16 cellular contexts compared by ENCODE assay signal in the genomic region with DNA sequence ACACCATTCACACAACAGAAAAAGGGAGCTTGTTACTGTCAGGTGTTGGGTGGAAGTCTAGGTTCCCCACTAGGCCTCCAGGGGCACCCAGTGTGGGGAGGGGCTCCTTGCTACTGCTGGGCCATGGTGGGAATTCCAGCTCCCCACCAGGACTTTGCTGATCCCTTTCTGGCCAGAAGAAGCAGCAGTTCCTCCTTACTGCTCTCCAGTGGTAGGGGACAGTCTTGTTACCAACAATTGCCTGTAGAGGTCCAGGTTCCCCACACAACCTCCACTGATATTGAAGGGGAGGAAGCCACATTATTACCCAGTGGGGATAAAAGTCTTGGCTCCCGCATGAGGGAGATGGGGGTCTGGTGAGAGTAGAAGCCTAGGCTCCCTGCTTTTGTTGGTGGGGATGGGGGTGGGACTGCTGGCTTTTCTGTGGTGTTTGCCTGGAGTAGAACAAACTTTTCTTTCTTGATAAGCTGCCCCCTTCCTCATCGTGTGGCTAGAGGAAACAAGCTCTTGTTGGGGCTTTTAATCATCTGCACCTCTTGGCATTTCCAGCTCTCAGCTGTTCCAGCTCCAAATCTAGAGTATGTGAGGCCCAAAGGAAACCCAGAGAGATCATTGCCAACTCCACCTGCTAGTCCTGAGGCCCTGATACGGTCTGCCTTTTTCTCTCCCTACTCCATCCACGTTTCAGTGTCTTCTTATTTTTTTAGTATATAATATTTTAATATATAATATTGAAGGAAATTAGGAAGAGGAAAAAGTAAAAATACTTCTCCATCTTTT.
DNase-seq lines count a peak whose midpoint lies in the region; ATAC-seq and TF ChIP-seq lines count a peak whose summit lies in the region.
"Had no signal": no experiment of that assay in that cellular context is flagged by ENCODE, and none has a peak within 500 bp of the region (broad histone marks: within the 10 kb centered on the region; RNA-seq: fewer than 3 reads in every experiment).

No MANE protein-coding gene starts in this region.

- DNase-seq in SIG-M5 treated with dmso at 0.1 percent for 504 hours (lab: John Stamatoyannopoulos, UW; ENCODE audit: unreplicated experiment) (peak; percentile 6), SIG-M5 (lab: John Stamatoyannopoulos, UW) (no peak), GM23338 (ENCODE audit: low spot score) (no peak), WTC11 (ENCODE audit: low spot score) (no peak), myocyte (ENCODE audit: low read depth) (peak; percentile 11), NCI-H146 (lab: John Stamatoyannopoulos, UW) (no peak)
- DNase-seq in stimulated activated CD4-positive, alpha-beta T cell treated with anti-CD3 and anti-CD28 coated beads, Interleukin-15, amount 100 ng/mL, for 24 hours = no peak
- DNase-seq: 8988T; CD4-positive, alpha-beta memory T cell; DMS153; DMS79; GF-D8; HCEC 1CT; IMR-90 had no signal

- no peak overlapping the region for H3K27ac Mint-ChIP-seq in GM23338
- no peak overlapping the region for H3K27ac Mint-ChIP-seq in WTC11
- H3K27ac Mint-ChIP-seq: CD14-positive monocyte; CD4-positive, alpha-beta memory T cell had no signal

- no peaks in the 10 kb centered on the region for H3K27me3 ChIP-seq in GM23338 (ENCODE audit: insufficient read depth)
- H3K27me3 ChIP-seq: BLaER1 had no signal

- no peak for ATAC-seq in GM23338
- ATAC-seq in WTC11 = peak; percentile 72

- H3K4me1 ChIP-seq in GM23338 (ENCODE audit: insufficient read depth) = 0 out of 2 replicates have a peak, but pooled peaks cover 6% of the 10 kb centered on the region
- H3K4me1 ChIP-seq: BLaER1 had no signal

- peak overlapping the region; percentile 52; the same call in 1 of the 2 replicates for H2AFZ ChIP-seq in GM23338

- H3K9me2 ChIP-seq in GM23338 (ENCODE audit: insufficient read depth) = no peaks in the 10 kb centered on the region; the same call in 1 of the 2 replicates

- H3K27ac ChIP-seq in GM23338 (ENCODE audit: low read depth) = no peak overlapping the region
- H3K27ac ChIP-seq: BLaER1 had no signal

- H3K27me3 Mint-ChIP-seq in GM23338 (ENCODE audit: insufficient read depth, low read depth, poor library complexity) (peaks cover 3% of the 10 kb centered on the region), WTC11 (ENCODE audit: low read depth) (no peaks in the 10 kb centered on the region)

- H3K4me1 Mint-ChIP-seq in GM23338 (peaks cover 5% of the 10 kb centered on the region; the same call in 2 of the 3 replicates), WTC11 (peaks cover 9% of the 10 kb centered on the region)
- H3K4me1 Mint-ChIP-seq: CD14-positive monocyte; CD4-positive, alpha-beta memory T cell had no signal

- H3K36me3 Mint-ChIP-seq in GM23338 (ENCODE audit: low read depth) (no peaks in the 10 kb centered on the region), WTC11 (no peaks in the 10 kb centered on the region)
- H3K36me3 Mint-ChIP-seq: CD14-positive monocyte; CD4-positive, alpha-beta memory T cell had no signal

- CTCF ChIA-PET in WTC11 (lab: Charles Lee) = interaction anchor here (0.6 to 1.3 kb wide), 3 partner anchors 9 to 217 kb away, joined by 3 to 4 read pairs (median 4); no protein-coding TSS in a partner anchor

- H3K79me2 ChIP-seq in GM23338 (replicated peaks; ENCODE audit: insufficient read depth) = no peaks in the 10 kb centered on the region

- no peaks in the 10 kb centered on the region for H3F3A ChIP-seq in GM23338 (replicated peaks; ENCODE audit: low read depth)

- H4K20me1 ChIP-seq in GM23338 (replicated peaks; ENCODE audit: insufficient read depth) = no peaks in the 10 kb centered on the region
- H4K20me1 ChIP-seq: BLaER1 had no signal

- no peak overlapping the region for H3K4me3 ChIP-seq in GM23338
- H3K4me3 ChIP-seq: BLaER1 had no signal

- POLR2A ChIA-PET in WTC11 (lab: Charles Lee) = no interaction called here

- 0 out of 4 replicates have a peak, but pooled peaks of 1 of the 2 experiments have one; percentile 0 for TF ChIP-seq CTCF in GM23338 (conservative IDR thresholded peaks at IDR 0.05; ENCODE audit: low read depth in 2 of 2)
- no peak for TF ChIP-seq CTCF in WTC11 (IDR thresholded peaks at IDR 0.05)

- H3K4me3 Mint-ChIP-seq in GM23338 (no peak overlapping the region), WTC11 (no peak overlapping the region)
- H3K4me3 Mint-ChIP-seq: CD14-positive monocyte; CD4-positive, alpha-beta memory T cell had no signal

- no peak overlapping the region for H3K4me2 ChIP-seq in GM23338
- H3K4me2 ChIP-seq: BLaER1 had no signal

- H3K9me3 Mint-ChIP-seq in GM23338 (peaks cover 3% of the 10 kb centered on the region; the same call in 1 of the 3 replicates), WTC11 (peaks cover 10% of the 10 kb centered on the region)

- no peaks in the 10 kb centered on the region for H3K36me3 ChIP-seq in GM23338 (ENCODE audit: insufficient read depth)
- H3K36me3 ChIP-seq: BLaER1 had no signal

TF ChIP-seq in GM23338, 12 proteins besides CTCF, POLR2A, EP300 and RAD21 (continues in another document):
- TF ChIP-seq ETS1 (IDR thresholded peaks at IDR 0.05) (no peak), NANOG (IDR thresholded peaks at IDR 0.05; ENCODE audit: borderline replicate concordance) (no peak), JUNB (IDR thresholded peaks at IDR 0.05; ENCODE audit: unreplicated experiment) (no peak)

TF ChIP-seq in WTC11, 78 proteins besides CTCF, POLR2A, EP300 and RAD21:
- TF ChIP-seq ZNF317 (CRISPR knock-in tag; IDR thresholded peaks at IDR 0.05; ENCODE audit: borderline replicate concordance, low read depth) = no peak
- no peak for TF ChIP-seq STAT6 (CRISPR knock-in tag; conservative IDR thresholded peaks at IDR 0.05; ENCODE audit: low read depth)
- TF ChIP-seq MXD4 (CRISPR knock-in tag; IDR thresholded peaks at IDR 0.05; ENCODE audit: borderline replicate concordance) = no peak
- peak; percentile 47; the same call in 1 of the 2 replicates for TF ChIP-seq ZNF423 (CRISPR knock-in tag; IDR thresholded peaks at IDR 0.05)
- no peak for TF ChIP-seq ERG (CRISPR knock-in tag; IDR thresholded peaks at IDR 0.05)
- TF ChIP-seq ZNF138 (CRISPR knock-in tag; conservative IDR thresholded peaks at IDR 0.05) = no peak
- no peak for TF ChIP-seq ATF1 (CRISPR knock-in tag; IDR thresholded peaks at IDR 0.05)
- TF ChIP-seq ZSCAN18 (CRISPR knock-in tag; IDR thresholded peaks at IDR 0.05) = 0 out of 2 replicates have a peak, but pooled peaks have one; percentile 28

Comparison
In these comparisons a context has a peak if more than half of its experiments do, and no peak if none do; other contexts are left out.
1. DNase-seq: peak in SIG-M5 treated with dmso at 0.1 percent for 504 hours (single experiment) and myocyte (single experiment); none in SIG-M5 (single experiment), GM23338 (single experiment), WTC11 (single experiment), NCI-H146 (single experiment) and stimulated activated CD4-positive, alpha-beta T cell treated with anti-CD3 and anti-CD28 coated beads, Interleukin-15, amount 100 ng/mL, for 24 hours (single experiment).